Comparison of ENCODE assay signal across 11 cellular contexts in genomic region chr5:131139321-131139720, GRCh38.
"Had no signal": no experiment of that assay in that cellular context is flagged by ENCODE, and none has a peak within 500 bp of the region (broad histone marks: within the 10 kb centered on the region; RNA-seq: fewer than 3 reads in every experiment).

No MANE protein-coding gene starts in this region.

- H3K27ac ChIP-seq: GM23248 had no signal

- H3K4me1 Mint-ChIP-seq: GM23338, H9 had no signal

- H3K9ac ChIP-seq: GM23248 had no signal

- H3K9me3 ChIP-seq: HAP-1 had no signal

- H2AFZ ChIP-seq: GM23248, GM23338 had no signal

- DNase-seq: GM23248, GOT3, H7, H9, HCEC 1CT, HFFc6 had no signal

- H3K4me2 ChIP-seq: GM23338 had no signal

- H3K36me3 ChIP-seq: HAP-1 had no signal

- H3K9me3 Mint-ChIP-seq: HFFc6 had no signal

- H3K4me3 Mint-ChIP-seq: GM23338, H9, HFFc6 had no signal

- FAIRE-seq: H1, H54 had no signal

- ATAC-seq: GM23338, HCT116 had no signal

- H3K27ac Mint-ChIP-seq: GM23338, H9, HFFc6 had no signal

- H3K4me3 ChIP-seq: GM23248, GM23338, HAP-1 had no signal

- H3K4me1 ChIP-seq: HAP-1 had no signal
